ENCODE assay signal across 12 cellular contexts in the genomic region with DNA sequence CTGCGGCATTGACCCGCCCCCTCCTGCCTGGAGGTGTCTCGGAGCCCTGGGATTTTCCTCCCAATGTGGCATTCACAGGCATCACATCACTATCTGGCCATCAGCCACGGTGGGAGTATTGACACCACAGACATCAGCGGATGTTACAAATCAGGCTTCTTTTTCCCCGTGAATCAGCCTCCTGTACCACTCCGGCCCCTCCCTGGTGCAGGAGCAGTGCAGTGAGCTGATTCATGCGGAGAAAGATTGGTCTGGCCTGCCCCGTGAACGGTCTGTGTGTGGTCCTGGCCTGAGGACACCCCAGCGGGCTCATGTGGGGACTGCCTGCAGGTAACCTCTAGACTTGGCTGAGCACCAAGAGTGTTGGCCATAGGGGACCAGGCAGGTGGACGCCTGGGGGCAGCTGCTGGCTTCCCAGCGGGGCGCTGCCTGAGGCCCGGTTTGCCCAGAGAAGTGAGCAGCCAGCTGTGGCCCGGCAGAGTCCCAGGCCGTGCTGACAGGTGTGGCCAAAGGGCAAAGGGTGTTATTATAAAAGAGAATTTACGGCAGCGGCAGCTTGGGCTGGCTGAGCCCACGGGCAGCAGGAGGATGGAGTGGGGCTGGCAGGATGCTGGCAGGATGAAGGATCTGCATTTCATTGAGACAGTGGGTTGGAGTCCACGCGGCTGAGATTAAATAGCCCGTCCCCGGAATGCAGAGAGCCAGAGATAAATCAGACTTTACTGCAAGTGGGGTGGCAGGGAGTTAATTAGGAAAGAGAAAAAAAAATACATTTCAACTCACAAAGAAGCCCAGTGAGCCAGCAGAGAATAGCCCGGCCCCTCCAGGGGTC. TPM values are rescaled to one million over a fixed set of nuclear protein-coding genes. Genes with fewer than 3 reads are reported as not detected.
DNase-seq lines count a peak whose midpoint lies in the region; ATAC-seq and TF ChIP-seq lines count a peak whose summit lies in the region.
"Had no signal": no experiment of that assay in that cellular context is flagged by ENCODE, and none has a peak within 500 bp of the region (broad histone marks: within the 10 kb centered on the region; RNA-seq: fewer than 3 reads in every experiment).

No MANE protein-coding gene starts in this region.

- no peaks in the 10 kb centered on the region for H3K27me3 ChIP-seq in BE2C
- H3K27me3 ChIP-seq: vagina had no signal

- H3K4me1 ChIP-seq in BE2C: peaks cover 13% of the 10 kb centered on the region
- H3K4me1 ChIP-seq: prostate gland had no signal

- no peak overlapping the region for H3K4me3 ChIP-seq in BE2C (ENCODE audit: low read depth, low read length)
- H3K4me3 ChIP-seq: prostate gland, vagina had no signal

- no peak for TF ChIP-seq CTCF in BE2C (IDR thresholded peaks at IDR 0.05; ENCODE audit: low read depth, low read length)

- ATAC-seq in HG02610 (IDR thresholded peaks at IDR 0.05; ENCODE audit: unreplicated experiment): no peak
- no peak for ATAC-seq in HG03432 (IDR thresholded peaks at IDR 0.05; ENCODE audit: unreplicated experiment)

- in situ Hi-C loops in ACHN (cut with HindIII; ENCODE audit: low pct_ligation_motif_present, low pct_unique_long_range_greater_than_20kb, low sequenced_read_pairs): no loop called here

- H3K9me3 ChIP-seq in BE2C: no peaks in the 10 kb centered on the region
- H3K9me3 ChIP-seq: prostate gland, vagina had no signal

- DNase-seq in ACHN: peak; percentile 47
- peak; percentile 91 for DNase-seq in HS-5 (ENCODE audit: low read depth)
- peak; percentile 43 for DNase-seq in T1000 (lab: John Stamatoyannopoulos, UW)
- DNase-seq in islet precursor cell: peak; percentile 73
- no peak for DNase-seq in BE2C
- no peak for DNase-seq in DMS153 (lab: John Stamatoyannopoulos, UW)
- DNase-seq: activated gamma-delta T cell, KBM-7 had no signal

- no peaks in the 10 kb centered on the region for H3K36me3 ChIP-seq in BE2C
- H3K36me3 ChIP-seq: prostate gland, vagina had no signal

RNA-seq across cellular contexts. Expression of gene GNA12, which starts 32.1 kb away (rescaled TPM):
- 32.2 TPM for polyA plus RNA-seq in BE2C (2012; ENCODE audit: insufficient read depth, insufficient read length, low read depth)

Comparison
In these comparisons a context has a peak if more than half of its experiments do, and no peak if none do; other contexts are left out.
1. DNase-seq: peak in ACHN (single experiment), HS-5 (single experiment), T1000 (single experiment) and islet precursor cell (single experiment); none in BE2C (single experiment) and DMS153 (single experiment).